10 cellular contexts compared by ENCODE assay signal in the genomic region with DNA sequence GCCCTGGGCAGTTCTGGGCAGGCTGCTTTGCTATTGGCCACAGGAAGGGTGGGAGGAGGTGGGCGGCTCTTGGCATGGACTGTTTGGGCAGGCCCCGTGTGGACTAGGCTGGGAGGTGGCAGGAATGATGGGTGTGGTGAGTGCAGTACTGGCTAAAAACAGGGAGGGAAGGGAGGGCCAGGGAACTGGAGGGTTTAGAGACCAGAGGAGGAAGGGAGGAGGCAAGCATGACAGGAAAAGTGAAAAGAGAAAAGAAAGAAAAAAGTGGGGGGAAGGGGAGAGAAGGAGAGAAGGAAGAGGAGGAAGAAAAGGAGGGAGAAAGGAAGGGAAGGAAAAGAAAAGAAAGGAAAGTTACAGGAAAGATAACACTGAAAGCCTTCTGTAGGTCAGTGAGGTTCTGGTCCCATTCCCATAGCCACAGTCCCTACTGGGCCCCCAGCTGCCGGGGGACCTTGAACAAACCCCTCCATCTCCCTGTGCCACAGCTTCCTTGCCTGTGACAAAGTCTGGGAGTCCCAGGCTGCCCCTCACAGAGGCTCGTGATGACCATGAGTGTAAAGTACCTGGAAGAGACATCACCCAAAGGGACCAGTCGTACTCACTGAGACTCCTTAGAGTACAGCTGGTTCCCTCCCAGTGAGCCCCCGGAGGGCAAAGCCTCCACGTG. TPM values are rescaled to one million over a fixed set of nuclear protein-coding genes. Genes with fewer than 3 reads are reported as not detected.
DNase-seq lines count a peak whose midpoint lies in the region; ATAC-seq, FAIRE-seq and TF ChIP-seq lines count a peak whose summit lies in the region.
"Had no signal": no experiment of that assay in that cellular context is flagged by ENCODE, and none has a peak within 500 bp of the region (broad histone marks: within the 10 kb centered on the region; RNA-seq: fewer than 3 reads in every experiment).

No MANE protein-coding gene starts in this region.

- no peak for TF ChIP-seq EP300 in neural cell (conservative IDR thresholded peaks at IDR 0.05; ENCODE audit: poor library complexity, severe bottlenecking)

- no peaks in the 10 kb centered on the region for H3K9me2 ChIP-seq in neural cell (ENCODE audit: insufficient read depth, low read length)

- TF ChIP-seq RAD21 in neural cell (conservative IDR thresholded peaks at IDR 0.05): no peak

- no peak for ATAC-seq in CD8-positive, alpha-beta T cell
- ATAC-seq in esophagus mucosa (peak; percentile 89), GM18517 (IDR thresholded peaks at IDR 0.05; ENCODE audit: unreplicated experiment) (no peak), HG03135 (IDR thresholded peaks at IDR 0.05; ENCODE audit: unreplicated experiment) (no peak)

- H4K20me1 ChIP-seq in KMS-11 (ENCODE audit: insufficient read depth): no peaks in the 10 kb centered on the region
- H4K20me1 ChIP-seq in neural cell (ENCODE audit: insufficient read depth): no peaks in the 10 kb centered on the region

- H3K9ac ChIP-seq in KMS-11 (no peak overlapping the region), neural cell (ENCODE audit: low read length) (no peak overlapping the region)

- H3K36me3 Mint-ChIP-seq in CD8-positive, alpha-beta T cell: no peaks in the 10 kb centered on the region
- H3K36me3 Mint-ChIP-seq: activated naive CD8-positive, alpha-beta T cell treated with anti-CD3 and anti-CD28 coated beads, Interleukin-2, amount 10 ng/mL, durations not matched to agents 7 days and 5 days had no signal

- H3K4me3 ChIP-seq in CD8-positive, alpha-beta T cell (ENCODE audit: low read depth, low read length): no peak overlapping the region
- no peak overlapping the region for H3K4me3 ChIP-seq in KMS-11 (IDR thresholded peaks at IDR 0.05; ENCODE audit: insufficient read depth, low read depth, low read length)
- peak overlapping the region; percentile 90 for H3K4me3 ChIP-seq in neural cell (ENCODE audit: low read length)

- no peak for TF ChIP-seq CTCF in CD8-positive, alpha-beta T cell (IDR thresholded peaks at IDR 0.05)
- no peak for TF ChIP-seq CTCF in KMS-11 (conservative IDR thresholded peaks at IDR 0.05; ENCODE audit: low read depth, low read length)
- TF ChIP-seq CTCF in neural cell (IDR thresholded peaks at IDR 0.05; ENCODE audit: poor library complexity, severe bottlenecking): no peak

- H3K9me3 ChIP-seq in CD8-positive, alpha-beta T cell (ENCODE audit: low read length): no peaks in the 10 kb centered on the region
- H3K9me3 ChIP-seq in neural cell (ENCODE audit: low read length): no peaks in the 10 kb centered on the region
- H3K9me3 ChIP-seq: ovary had no signal

- H3K36me3 ChIP-seq in CD8-positive, alpha-beta T cell (ENCODE audit: insufficient read depth, low read length): no peaks in the 10 kb centered on the region
- H3K36me3 ChIP-seq in KMS-11 (ENCODE audit: insufficient read depth) (no peaks in the 10 kb centered on the region), neural cell (ENCODE audit: insufficient read depth, low read length) (no peaks in the 10 kb centered on the region)
- H3K36me3 ChIP-seq: ovary had no signal

- H3K27ac Mint-ChIP-seq in CD8-positive, alpha-beta T cell: no peak overlapping the region
- H3K27ac Mint-ChIP-seq: activated naive CD8-positive, alpha-beta T cell treated with anti-CD3 and anti-CD28 coated beads, Interleukin-2, amount 10 ng/mL, durations not matched to agents 7 days and 5 days had no signal

- DNase-seq in CD8-positive, alpha-beta T cell: no peak
- DNase-seq in frontal cortex (ENCODE audit: low spot score in 2 of 2): no peak
- DNase-seq in stimulated activated CD4-positive, alpha-beta T cell treated with anti-CD3 and anti-CD28 coated beads, Interleukin-2, amount 100 ng/mL, for 24 hours: no peak

- peaks cover 6% of the 10 kb centered on the region for H3K4me1 ChIP-seq in CD8-positive, alpha-beta T cell (ENCODE audit: insufficient read depth, low read length)
- no peaks in the 10 kb centered on the region for H3K4me1 ChIP-seq in KMS-11 (ENCODE audit: low read depth, poor library complexity, severe bottlenecking)

- peaks cover 12% of the 10 kb centered on the region for H3K27me3 ChIP-seq in CD8-positive, alpha-beta T cell (ENCODE audit: insufficient read depth, low read length)
- H3K27me3 ChIP-seq in KMS-11 (ENCODE audit: insufficient read depth, low read depth) (no peaks in the 10 kb centered on the region), neural cell (ENCODE audit: insufficient read depth, low read depth, low read length) (peaks cover 11% of the 10 kb centered on the region)
- H3K27me3 ChIP-seq: ovary had no signal

- peaks cover 49% of the 10 kb centered on the region for H3K27me3 Mint-ChIP-seq in CD8-positive, alpha-beta T cell (ENCODE audit: low read depth)

- H3K4me2 ChIP-seq in KMS-11 (peak overlapping the region; percentile 76; the same call in 1 of the 2 replicates), neural cell (ENCODE audit: low read length) (no peak overlapping the region)

- H3K4me3 Mint-ChIP-seq in CD8-positive, alpha-beta T cell: peak overlapping the region; percentile 77

- H3K79me2 ChIP-seq in KMS-11 (ENCODE audit: insufficient read depth, low read depth) (no peaks in the 10 kb centered on the region), neural cell (replicated peaks; ENCODE audit: insufficient read depth, low read length) (peaks cover 34% of the 10 kb centered on the region)

- POLR2A ChIA-PET in CD8-positive, alpha-beta T cell (lab: Charles Lee): no interaction called here

- no peak overlapping the region for H3K27ac ChIP-seq in CD8-positive, alpha-beta T cell (ENCODE audit: low read depth, low read length)
- H3K27ac ChIP-seq in KMS-11 (no peak overlapping the region), neural cell (ENCODE audit: low read length) (no peak overlapping the region)
- H3K27ac ChIP-seq: ovary had no signal

- H3F3A ChIP-seq in neural cell (ENCODE audit: insufficient read depth, low read length, poor library complexity, severe bottlenecking): no peaks in the 10 kb centered on the region

- FAIRE-seq in frontal cortex (lab: Jason Lieb, UNC): no peak

- H3K9me3 Mint-ChIP-seq in CD8-positive, alpha-beta T cell: no peaks in the 10 kb centered on the region
- H3K9me3 Mint-ChIP-seq: activated naive CD8-positive, alpha-beta T cell treated with anti-CD3 and anti-CD28 coated beads, Interleukin-2, amount 10 ng/mL, durations not matched to agents 7 days and 5 days had no signal

- intact Hi-C loops in CD8-positive, alpha-beta T cell (cut with DNase I, micrococcal nuclease): no loop called here

- CTCF ChIA-PET in CD8-positive, alpha-beta T cell (lab: Charles Lee): no interaction called here

- peaks cover 23% of the 10 kb centered on the region for H3K4me1 Mint-ChIP-seq in CD8-positive, alpha-beta T cell (ENCODE audit: low read depth)

- H2AFZ ChIP-seq in KMS-11 (ENCODE audit: low read depth): peak overlapping the region; percentile 69; the same call in 1 of the 2 replicates
- H2AFZ ChIP-seq in neural cell (ENCODE audit: low read depth, low read length): no peak overlapping the region

TF ChIP-seq in neural cell, 6 proteins besides CTCF, POLR2A, EP300 and RAD21:
- TF ChIP-seq SMC3 (conservative IDR thresholded peaks at IDR 0.05; ENCODE audit: poor library complexity) (no peak), POLR2AphosphoS5 (IDR thresholded peaks at IDR 0.05) (no peak), EZH2 (IDR thresholded peaks at IDR 0.05; ENCODE audit: borderline replicate concordance, insufficient read depth, low read length, poor library complexity, severe bottlenecking) (no peak), TAF1 (IDR thresholded peaks at IDR 0.05; ENCODE audit: low read depth) (no peak), MXI1 (conservative IDR thresholded peaks at IDR 0.05; ENCODE audit: poor library complexity, severe bottlenecking) (no peak)
- TF ChIP-seq, protein P1, sequence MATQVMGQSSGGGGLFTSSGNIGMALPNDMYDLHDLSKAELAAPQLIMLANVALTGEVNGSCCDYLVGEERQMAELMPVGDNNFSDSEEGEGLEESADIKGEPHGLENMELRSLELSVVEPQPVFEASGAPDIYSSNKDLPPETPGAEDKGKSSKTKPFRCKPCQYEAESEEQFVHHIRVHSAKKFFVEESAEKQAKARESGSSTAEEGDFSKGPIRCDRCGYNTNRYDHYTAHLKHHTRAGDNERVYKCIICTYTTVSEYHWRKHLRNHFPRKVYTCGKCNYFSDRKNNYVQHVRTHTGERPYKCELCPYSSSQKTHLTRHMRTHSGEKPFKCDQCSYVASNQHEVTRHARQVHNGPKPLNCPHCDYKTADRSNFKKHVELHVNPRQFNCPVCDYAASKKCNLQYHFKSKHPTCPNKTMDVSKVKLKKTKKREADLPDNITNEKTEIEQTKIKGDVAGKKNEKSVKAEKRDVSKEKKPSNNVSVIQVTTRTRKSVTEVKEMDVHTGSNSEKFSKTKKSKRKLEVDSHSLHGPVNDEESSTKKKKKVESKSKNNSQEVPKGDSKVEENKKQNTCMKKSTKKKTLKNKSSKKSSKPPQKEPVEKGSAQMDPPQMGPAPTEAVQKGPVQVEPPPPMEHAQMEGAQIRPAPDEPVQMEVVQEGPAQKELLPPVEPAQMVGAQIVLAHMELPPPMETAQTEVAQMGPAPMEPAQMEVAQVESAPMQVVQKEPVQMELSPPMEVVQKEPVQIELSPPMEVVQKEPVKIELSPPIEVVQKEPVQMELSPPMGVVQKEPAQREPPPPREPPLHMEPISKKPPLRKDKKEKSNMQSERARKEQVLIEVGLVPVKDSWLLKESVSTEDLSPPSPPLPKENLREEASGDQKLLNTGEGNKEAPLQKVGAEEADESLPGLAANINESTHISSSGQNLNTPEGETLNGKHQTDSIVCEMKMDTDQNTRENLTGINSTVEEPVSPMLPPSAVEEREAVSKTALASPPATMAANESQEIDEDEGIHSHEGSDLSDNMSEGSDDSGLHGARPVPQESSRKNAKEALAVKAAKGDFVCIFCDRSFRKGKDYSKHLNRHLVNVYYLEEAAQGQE (IDR thresholded peaks at IDR 0.05; ENCODE audit: borderline replicate concordance): no peak

RNA-seq across cellular contexts. Expression of a gene that starts 1.1 kb away (rescaled TPM):
- under 1 TPM; 0.58 to 0.62 TPM for total RNA-seq in CD8-positive, alpha-beta T cell
- 3.7 TPM for total RNA-seq in esophagus mucosa
- 50.1 and 62.0 TPM in 2 replicates for polyA plus RNA-seq in neural cell
- 114 and 120 TPM in 2 replicates for polyA minus RNA-seq in neural cell
- total RNA-seq in frontal cortex: 32.6 TPM
